9 cellular contexts compared by ENCODE assay signal in the genomic region with DNA sequence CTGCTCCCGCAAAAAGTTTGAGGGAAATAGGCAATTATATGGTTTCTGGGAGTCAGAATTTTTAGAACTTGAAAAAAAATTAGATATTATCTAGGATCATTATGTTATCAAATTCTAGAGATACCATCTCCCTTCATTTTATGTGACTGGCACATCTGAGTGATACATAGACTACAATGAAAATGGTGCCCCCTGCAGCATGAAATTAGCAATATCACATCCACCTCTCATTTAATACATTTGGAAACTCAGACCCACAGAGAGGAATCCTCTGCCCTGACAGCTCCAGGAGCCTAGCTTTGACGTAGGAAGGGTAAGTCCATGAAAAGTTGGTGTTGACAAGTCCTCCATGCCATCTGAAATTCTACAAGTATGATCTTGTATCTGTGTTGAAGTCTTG.
A peak's percentile ranks its signal among the peaks of the same experiment; 100 is the strongest.
DNase-seq lines count a peak whose midpoint lies in the region; ATAC-seq and TF ChIP-seq lines count a peak whose summit lies in the region.
"Had no signal": no experiment of that assay in that cellular context is flagged by ENCODE, and none has a peak within 500 bp of the region (broad histone marks: within the 10 kb centered on the region; RNA-seq: fewer than 3 reads in every experiment).

No MANE protein-coding gene starts in this region.

- POLR2A ChIA-PET in activated CD4-positive, alpha-beta T cell treated with anti-CD3 and anti-CD28 coated beads, Interleukin-2, amount 10 ng/mL, durations not matched to agents 7 days and 5 days (lab: Charles Lee): no interaction called here

- no peaks in the 10 kb centered on the region for H3K36me3 ChIP-seq in Loucy (ENCODE audit: insufficient read depth, low read length)

- no peak overlapping the region for H2AFZ ChIP-seq in Loucy (ENCODE audit: low read length)

- H3K9ac ChIP-seq in Loucy (ENCODE audit: low read depth, low read length, poor library complexity, severe bottlenecking): no peak overlapping the region

- H3K36me3 Mint-ChIP-seq in activated CD4-positive, alpha-beta T cell treated with anti-CD3 and anti-CD28 coated beads, Interleukin-2, amount 10 ng/mL, durations not matched to agents 7 days and 5 days (ENCODE audit: low read depth): no peaks in the 10 kb centered on the region
- H3K36me3 Mint-ChIP-seq: activated naive CD4-positive, alpha-beta T cell treated with anti-CD3 and anti-CD28 coated beads, Interleukin-2, amount 50 U/mL, for 24 hours had no signal

- TF ChIP-seq CTCF in Loucy (conservative IDR thresholded peaks at IDR 0.05; ENCODE audit: low read length) (peak; percentile 79), VCaP (conservative IDR thresholded peaks at IDR 0.05) (peak; percentile 69)

- H3F3A ChIP-seq in Loucy (ENCODE audit: low read depth): no peaks in the 10 kb centered on the region

- H3K27me3 ChIP-seq in Loucy (ENCODE audit: insufficient read depth, low read length, poor library complexity, severe bottlenecking): no peaks in the 10 kb centered on the region

- no peaks in the 10 kb centered on the region for H4K20me1 ChIP-seq in Loucy (ENCODE audit: insufficient read depth, low read length, poor library complexity, severe bottlenecking)

- no peaks in the 10 kb centered on the region for H3K9me3 ChIP-seq in Loucy (ENCODE audit: insufficient read depth, low read depth, low read length)

- CTCF ChIA-PET in activated CD4-positive, alpha-beta T cell treated with anti-CD3 and anti-CD28 coated beads, Interleukin-2, amount 10 ng/mL, durations not matched to agents 7 days and 5 days (lab: Charles Lee): no interaction called here

- H3K27ac Mint-ChIP-seq in activated CD4-positive, alpha-beta T cell treated with anti-CD3 and anti-CD28 coated beads, Interleukin-2, amount 10 ng/mL, durations not matched to agents 7 days and 5 days: no peak overlapping the region
- H3K27ac Mint-ChIP-seq: activated naive CD4-positive, alpha-beta T cell treated with anti-CD3 and anti-CD28 coated beads, Interleukin-2, amount 50 U/mL, for 24 hours had no signal

- H3K4me1 Mint-ChIP-seq in activated CD4-positive, alpha-beta T cell treated with anti-CD3 and anti-CD28 coated beads, Interleukin-2, amount 10 ng/mL, durations not matched to agents 7 days and 5 days: no peaks in the 10 kb centered on the region
- H3K4me1 Mint-ChIP-seq: activated naive CD4-positive, alpha-beta T cell treated with anti-CD3 and anti-CD28 coated beads, Interleukin-2, amount 50 U/mL, for 24 hours had no signal

- H3K4me1 ChIP-seq in Loucy (ENCODE audit: insufficient read depth, low read length, poor library complexity, severe bottlenecking): no peaks in the 10 kb centered on the region

- H3K27me3 Mint-ChIP-seq in activated CD4-positive, alpha-beta T cell treated with anti-CD3 and anti-CD28 coated beads, Interleukin-2, amount 10 ng/mL, durations not matched to agents 7 days and 5 days: no peaks in the 10 kb centered on the region

- peak; percentile 16 for DNase-seq in activated CD4-positive, alpha-beta T cell treated with anti-CD3 and anti-CD28 coated beads, Interleukin-2, amount 10 ng/mL, durations not matched to agents 7 days and 5 days
- no peak for DNase-seq in activated CD4-positive, alpha-beta T cell treated with anti-CD3 and anti-CD28 coated beads, Interleukin-2, amount 50 U/mL, for 1 hour
- peak; percentile 35 for DNase-seq in midbrain (lab: John Stamatoyannopoulos, UW)
- no peak for DNase-seq in dedifferentiated amniotic fluid mesenchymal stem cell (ENCODE audit: extremely low spot score)

- ATAC-seq in HG02763 (IDR thresholded peaks at IDR 0.05; ENCODE audit: unreplicated experiment): no peak
- no peak for ATAC-seq in HG03025 (IDR thresholded peaks at IDR 0.05; ENCODE audit: low FRiP score, unreplicated experiment)

- H3K9me2 ChIP-seq in Loucy (replicated peaks; ENCODE audit: low read depth, low read length): no peaks in the 10 kb centered on the region

- no peak overlapping the region for H3K4me3 ChIP-seq in Loucy (ENCODE audit: low read length, poor library complexity, severe bottlenecking)

- H3K9me3 Mint-ChIP-seq in activated CD4-positive, alpha-beta T cell treated with anti-CD3 and anti-CD28 coated beads, Interleukin-2, amount 10 ng/mL, durations not matched to agents 7 days and 5 days: no peaks in the 10 kb centered on the region
- H3K9me3 Mint-ChIP-seq: activated naive CD4-positive, alpha-beta T cell treated with anti-CD3 and anti-CD28 coated beads, Interleukin-2, amount 50 U/mL, for 24 hours had no signal

- no peak overlapping the region for H3K4me3 Mint-ChIP-seq in activated CD4-positive, alpha-beta T cell treated with anti-CD3 and anti-CD28 coated beads, Interleukin-2, amount 10 ng/mL, durations not matched to agents 7 days and 5 days
- H3K4me3 Mint-ChIP-seq: activated naive CD4-positive, alpha-beta T cell treated with anti-CD3 and anti-CD28 coated beads, Interleukin-2, amount 50 U/mL, for 24 hours had no signal

- H3K79me2 ChIP-seq in Loucy (ENCODE audit: insufficient read depth, low read length): no peaks in the 10 kb centered on the region

- H3K4me2 ChIP-seq in Loucy (ENCODE audit: low read depth, low read length, poor library complexity, severe bottlenecking): no peak overlapping the region

- H3K27ac ChIP-seq in VCaP: no peak overlapping the region

Comparison
In these comparisons a context has a peak if more than half of its experiments do, and no peak if none do; other contexts are left out.
1. DNase-seq: peak in activated CD4-positive, alpha-beta T cell treated with anti-CD3 and anti-CD28 coated beads, Interleukin-2, amount 10 ng/mL, durations not matched to agents 7 days and 5 days (single experiment) and midbrain (single experiment); none in activated CD4-positive, alpha-beta T cell treated with anti-CD3 and anti-CD28 coated beads, Interleukin-2, amount 50 U/mL, for 1 hour (single experiment) and dedifferentiated amniotic fluid mesenchymal stem cell (single experiment).